8 cellular contexts compared by ENCODE assay signal in genomic region chr2:7427293-7428060, GRCh38.
A peak's percentile ranks its signal among the peaks of the same experiment; 100 is the strongest.
DNase-seq lines count a peak whose midpoint lies in the region; ATAC-seq and TF ChIP-seq lines count a peak whose summit lies in the region.

No MANE protein-coding gene starts in this region.

- peaks cover 46% of the 10 kb centered on the region for H3K4me1 Mint-ChIP-seq in activated CD8-positive, alpha-beta T cell treated with anti-CD3 and anti-CD28 coated beads, Interleukin-2, amount 10 ng/mL, durations not matched to agents 7 days and 5 days (ENCODE audit: low read depth)

- H3K27me3 Mint-ChIP-seq in activated CD8-positive, alpha-beta T cell treated with anti-CD3 and anti-CD28 coated beads, Interleukin-2, amount 10 ng/mL, durations not matched to agents 7 days and 5 days (ENCODE audit: low read depth): no peaks in the 10 kb centered on the region

- H3K9me3 ChIP-seq in gastroesophageal sphincter: no peaks in the 10 kb centered on the region
- H3K9me3 ChIP-seq in prostate gland: no peaks in the 10 kb centered on the region

- ATAC-seq in HG02642 (IDR thresholded peaks at IDR 0.05; ENCODE audit: poor library complexity, unreplicated experiment) (peak; percentile 50), gastroesophageal sphincter (no peak)
- ATAC-seq in activated CD8-positive, alpha-beta T cell treated with anti-CD3 and anti-CD28 coated beads, Interleukin-2, amount 10 ng/mL, durations not matched to agents 7 days and 5 days: no peak

- H3K9me3 Mint-ChIP-seq in activated CD8-positive, alpha-beta T cell treated with anti-CD3 and anti-CD28 coated beads, Interleukin-2, amount 10 ng/mL, durations not matched to agents 7 days and 5 days (ENCODE audit: insufficient read depth): no peaks in the 10 kb centered on the region

- H3K27me3 ChIP-seq in gastroesophageal sphincter (peaks cover 42% of the 10 kb centered on the region), prostate gland (replicated peaks; ENCODE audit: insufficient read depth) (no peaks in the 10 kb centered on the region)

- H3K36me3 ChIP-seq in gastroesophageal sphincter (no peaks in the 10 kb centered on the region), prostate gland (no peaks in the 10 kb centered on the region)

- H3K27ac ChIP-seq in gastroesophageal sphincter (no peak overlapping the region), prostate gland (no peak overlapping the region)

- H3K27ac Mint-ChIP-seq in activated CD8-positive, alpha-beta T cell treated with anti-CD3 and anti-CD28 coated beads, Interleukin-2, amount 10 ng/mL, durations not matched to agents 7 days and 5 days: peak overlapping the region; percentile 68

- TF ChIP-seq POLR2A in gastroesophageal sphincter (IDR thresholded peaks at IDR 0.05) (no peak), prostate gland (IDR thresholded peaks at IDR 0.05) (no peak)

- CTCF ChIA-PET in activated CD8-positive, alpha-beta T cell treated with anti-CD3 and anti-CD28 coated beads, Interleukin-2, amount 10 ng/mL, durations not matched to agents 7 days and 5 days (lab: Charles Lee): interaction anchor here (0.7 to 4.9 kb wide), 48 partner anchors 10 to 1266 kb away, joined by 3 to 44 read pairs (median 4); partner anchors contain the start of gene ID2

- H3K36me3 Mint-ChIP-seq in activated CD8-positive, alpha-beta T cell treated with anti-CD3 and anti-CD28 coated beads, Interleukin-2, amount 10 ng/mL, durations not matched to agents 7 days and 5 days (ENCODE audit: low read depth): peaks cover 13% of the 10 kb centered on the region

- DNase-seq in DMS 273 (lab: John Stamatoyannopoulos, UW; ENCODE audit: unreplicated experiment): peak; percentile 91
- peak; percentile 60 for DNase-seq in NCI-H446 treated with DMSO at 0.1 percent for 48 hours (lab: John Stamatoyannopoulos, UW)
- DNase-seq in activated CD8-positive, alpha-beta T cell treated with anti-CD3 and anti-CD28 coated beads, Interleukin-2, amount 10 ng/mL, durations not matched to agents 7 days and 5 days: peak; percentile 59
- no peak for DNase-seq in prostate gland (ENCODE audit: low spot score)
- no peak for DNase-seq in stimulated activated CD4-positive, alpha-beta T cell treated with anti-CD3 and anti-CD28 coated beads, Interleukin-4, amount 100 ng/mL, for 1 hour
- no peak for DNase-seq in posterior cingulate gyrus

- WGBS in gastroesophageal sphincter (ENCODE audit: low coverage in 1 of 2), 2 donors: 44 to 49% methylated on average over 8 of the region's 8 CpGs
- WGBS in prostate gland: 52% methylated on average over 8 of the region's 8 CpGs

- H3K4me1 ChIP-seq in gastroesophageal sphincter: peaks cover 0 to 13% (median 0%) of the 10 kb centered on the region in 3 donors
- no peaks in the 10 kb centered on the region for H3K4me1 ChIP-seq in prostate gland (replicated peaks)

- no peak for TF ChIP-seq EP300 in gastroesophageal sphincter (IDR thresholded peaks at IDR 0.05)

- TF ChIP-seq CTCF in gastroesophageal sphincter (IDR thresholded peaks at IDR 0.05): peak; percentile 45 to 74 (median 67)
- peak; percentile 43 to 73 (median 66) for TF ChIP-seq CTCF in prostate gland (IDR thresholded peaks at IDR 0.05)

- POLR2A ChIA-PET in activated CD8-positive, alpha-beta T cell treated with anti-CD3 and anti-CD28 coated beads, Interleukin-2, amount 10 ng/mL, durations not matched to agents 7 days and 5 days (lab: Charles Lee): interaction anchor here (0.5 to 3.6 kb wide), 14 partner anchors 24 to 1256 kb away, joined by 3 to 40 read pairs (median 4); partner anchors contain the start of gene ID2

- H3K4me3 ChIP-seq in gastroesophageal sphincter (no peak overlapping the region), prostate gland (no peak overlapping the region)

- H3K4me3 Mint-ChIP-seq in activated CD8-positive, alpha-beta T cell treated with anti-CD3 and anti-CD28 coated beads, Interleukin-2, amount 10 ng/mL, durations not matched to agents 7 days and 5 days: no peak overlapping the region

- intact Hi-C loops in prostate gland (cut with DNase I): loop anchor here (2.0 to 10.0 kb wide), 2 partner anchors 303 to 1259 kb away; no protein-coding TSS in a partner anchor
- intact Hi-C loops in posterior cingulate gyrus (cut with DNase I): loop anchor here (1.0 to 5.0 kb wide), 2 partner anchors 1258 to 1340 kb away; no protein-coding TSS in a partner anchor

Comparison
In these comparisons a context has a peak if more than half of its experiments do, and no peak if none do; other contexts are left out.
1. DNase-seq: peak in DMS 273 (single experiment), NCI-H446 treated with DMSO at 0.1 percent for 48 hours (single experiment) and activated CD8-positive, alpha-beta T cell treated with anti-CD3 and anti-CD28 coated beads, Interleukin-2, amount 10 ng/mL, durations not matched to agents 7 days and 5 days (single experiment); none in prostate gland (single experiment), stimulated activated CD4-positive, alpha-beta T cell treated with anti-CD3 and anti-CD28 coated beads, Interleukin-4, amount 100 ng/mL, for 1 hour (single experiment) and posterior cingulate gyrus (0 of 10).